ENCODE assay signal across 8 cellular contexts in genomic region chr9:135906291-135907005, GRCh38. TPM values are rescaled to one million over a fixed set of nuclear protein-coding genes. Genes with fewer than 3 reads are reported as not detected.
A peak's percentile ranks its signal among the peaks of the same experiment; 100 is the strongest.
DNase-seq lines count a peak whose midpoint lies in the region; ATAC-seq and FAIRE-seq lines count a peak whose summit lies in the region.

No MANE protein-coding gene starts in this region.

- H3K4me1 ChIP-seq in iPS-20b (ENCODE audit: insufficient read depth, low read length), result peaks cover 13% of the 10 kb centered on the region; the same call in 1 of the 2 replicates
- H3K4me1 ChIP-seq in skeletal muscle tissue (ENCODE audit: control insufficient read depth in 3 of 3, insufficient read depth in 3 of 3, low read length in 3 of 3), result peaks cover 50 to 64% (median 56%) of the 10 kb centered on the region in 3 donors

- H3K36me3 ChIP-seq in KOPT-K1 (ENCODE audit: insufficient read depth, low read length) (peaks cover 42% of the 10 kb centered on the region), iPS-20b (ENCODE audit: insufficient read depth, low read depth, low read length) (peaks cover 27% of the 10 kb centered on the region), skeletal muscle tissue (ENCODE audit: control insufficient read depth in 3 of 3, insufficient read depth in 3 of 3, low read length in 3 of 3) (peaks cover 4 to 7% (median 7%) of the 10 kb centered on the region in 3 donors)

- H3K9me3 Mint-ChIP-seq in activated naive CD4-positive, alpha-beta T cell treated with anti-CD3 and anti-CD28 coated beads, Interleukin-2, amount 50 U/mL, for 72 hours, result peaks cover 4 to 14% of the 10 kb centered on the region in 2 donors

- peak overlapping the region; percentile 84 to 98 for H3K27ac Mint-ChIP-seq in activated naive CD4-positive, alpha-beta T cell treated with anti-CD3 and anti-CD28 coated beads, Interleukin-2, amount 50 U/mL, for 72 hours

- peaks cover 39 to 57% of the 10 kb centered on the region in 2 donors for H3K36me3 Mint-ChIP-seq in activated naive CD4-positive, alpha-beta T cell treated with anti-CD3 and anti-CD28 coated beads, Interleukin-2, amount 50 U/mL, for 72 hours

- H3K9me3 ChIP-seq in KOPT-K1 (ENCODE audit: insufficient read depth, low read length, poor library complexity, severe bottlenecking) (no peaks in the 10 kb centered on the region), iPS-20b (ENCODE audit: insufficient read depth, low read depth, low read length) (no peaks in the 10 kb centered on the region), skeletal muscle tissue (ENCODE audit: control insufficient read depth in 3 of 3, low read length in 3 of 3) (no peaks in the 10 kb centered on the region)

- FAIRE-seq in GM19239 (lab: Jason Lieb, UNC), result no peak

- DNase-seq in DMS53 (lab: John Stamatoyannopoulos, UW) (peak; percentile 71), GM19239 (ENCODE audit: insufficient read length, low spot score) (no peak), SIG-M5 treated with dmso at 0.1 percent for 504 hours (lab: John Stamatoyannopoulos, UW; ENCODE audit: unreplicated experiment) (no peak)
- peak in 1 of 2 donors; percentile 61 for DNase-seq in activated naive CD4-positive, alpha-beta T cell treated with anti-CD3 and anti-CD28 coated beads, Interleukin-2, amount 50 U/mL, for 72 hours (ENCODE audit: low spot score in 2 of 2)

- H3K27me3 ChIP-seq in iPS-20b (ENCODE audit: insufficient read depth, low read length) (peaks cover 12% of the 10 kb centered on the region; the same call in 1 of the 2 replicates), skeletal muscle tissue (ENCODE audit: control insufficient read depth in 3 of 3, insufficient read depth in 3 of 3, low read length in 3 of 3) (no peaks in the 10 kb centered on the region)

- H3K9ac ChIP-seq in iPS-20b (ENCODE audit: low read depth, low read length), result peak overlapping the region; percentile 85; the same call in 1 of the 2 replicates
- peak overlapping the region; percentile 69 to 81 (median 71) for H3K9ac ChIP-seq in skeletal muscle tissue (ENCODE audit: low read depth in 1 of 3, low read length in 3 of 3)

- peak; percentile 7 for ATAC-seq in GM21423 (IDR thresholded peaks at IDR 0.05; ENCODE audit: unreplicated experiment)
- ATAC-seq in activated naive CD4-positive, alpha-beta T cell treated with anti-CD3 and anti-CD28 coated beads, Interleukin-2, amount 50 U/mL, for 72 hours, result peak in 1 of 2 donors; percentile 7

- H3K27ac ChIP-seq in KOPT-K1 (ENCODE audit: low read depth, low read length, poor library complexity, severe bottlenecking) (peak overlapping the region; percentile 34), iPS-20b (ENCODE audit: low read length) (no peak overlapping the region), skeletal muscle tissue (ENCODE audit: low read depth, low read length) (peak overlapping the region; percentile 75)

- H3K4me3 ChIP-seq in iPS-20b (ENCODE audit: low read length) (peak overlapping the region; percentile 95), skeletal muscle tissue (ENCODE audit: low read length in 3 of 3) (peak overlapping the region; percentile 72 to 81 (median 73))

RNA-seq across cellular contexts. Expression of gene CAMSAP1, which starts 0.9 kb away (rescaled TPM):
- total RNA-seq in activated naive CD4-positive, alpha-beta T cell treated with anti-CD3 and anti-CD28 coated beads, Interleukin-2, amount 50 U/mL, for 72 hours, result 10 to 100 TPM; 38.1 to 40.6 TPM
- total RNA-seq in skeletal muscle tissue, result 31.3 TPM

RNA-seq across cellular contexts. Expression of gene UBAC1, which starts 54.7 kb away (rescaled TPM):
- 10 to 100 TPM; 39.8 to 46.7 TPM for total RNA-seq in activated naive CD4-positive, alpha-beta T cell treated with anti-CD3 and anti-CD28 coated beads, Interleukin-2, amount 50 U/mL, for 72 hours
- 37.6 TPM for total RNA-seq in skeletal muscle tissue
